In the genomic region with DNA sequence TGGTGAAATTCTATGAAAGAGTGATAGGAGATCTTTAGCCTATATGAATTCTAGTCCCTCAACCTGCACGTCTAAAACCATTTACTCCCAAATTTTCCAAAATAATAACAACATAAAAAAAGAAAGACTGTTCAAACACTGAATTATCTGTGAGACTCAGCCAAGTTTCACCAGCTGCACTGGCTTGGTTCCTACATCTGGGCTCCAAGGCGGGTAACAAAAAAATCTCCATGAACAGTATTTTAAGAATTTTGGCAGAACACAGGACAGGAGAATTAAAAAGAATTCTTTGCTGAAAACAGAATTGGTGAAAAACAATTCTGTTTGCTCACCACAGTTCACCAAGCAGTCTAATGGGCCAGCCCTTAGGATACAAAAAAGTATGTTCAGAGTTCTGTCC, we compare ENCODE assay signal across 17 cellular contexts.
"Had no signal": no experiment of that assay in that cellular context is flagged by ENCODE, and none has a peak within 500 bp of the region (broad histone marks: within the 10 kb centered on the region; RNA-seq: fewer than 3 reads in every experiment).

No MANE protein-coding gene starts in this region.

- DNase-seq: activated B cell treated with CpG ODN at 0.5 μM for 24 hours; activated CD4-positive, alpha-beta T cell treated with anti-CD3 and anti-CD28 coated beads for 4 hours; activated CD8-positive, alpha-beta T cell treated with anti-CD3 and anti-CD28 coated beads for 36 hours; activated naive CD4-positive, alpha-beta T cell treated with Interleukin-2 at 50 U/mL for 16 hours; activated T-cell treated with anti-CD3 and anti-CD28 coated beads, Interleukin-2, amount 50 U/mL, for 1 hour; cerebellar nuclear complex; cortex of kidney; effector CD4-positive, alpha-beta T cell; foreskin fibroblast; left lung; naive B cell; retina; spleen; stimulated activated CD8-positive, alpha-beta memory T cell treated with anti-CD3 and anti-CD28 coated beads, Interleukin-4, amount 100 ng/mL, for 48 hours; stimulated activated naive CD4-positive, alpha-beta T cell; T-cell; tibial artery had no signal
